Comparison of ENCODE assay signal across 8 cellular contexts in genomic region chr9:40106783-40107248, GRCh38.
DNase-seq lines count a peak whose midpoint lies in the region; ATAC-seq and TF ChIP-seq lines count a peak whose summit lies in the region.
"Not testable (repeated sequence)": the region's sequence is repeated elsewhere in the genome, so short reads cannot be mapped to it uniquely, and the experiment has no call there.

No MANE protein-coding gene starts in this region.

- POLR2A ChIA-PET in activated CD4-positive, alpha-beta T cell treated with anti-CD3 and anti-CD28 coated beads, Interleukin-2, amount 10 ng/mL, durations not matched to agents 7 days and 5 days (lab: Charles Lee), result not testable (repeated sequence)

- H3K9me3 Mint-ChIP-seq in activated CD4-positive, alpha-beta T cell treated with anti-CD3 and anti-CD28 coated beads, Interleukin-2, amount 10 ng/mL, durations not matched to agents 7 days and 5 days; activated naive CD4-positive, alpha-beta T cell treated with anti-CD3 and anti-CD28 coated beads, Interleukin-2, amount 10 ng/mL, durations not matched to agents 7 days and 5 days; osteocyte (ENCODE audit: unreplicated experiment): not testable (repeated sequence)

- not testable (repeated sequence) for H3K9me3 ChIP-seq in left ventricle myocardium inferior (replicated peaks)

- not testable (repeated sequence) for H3K27me3 ChIP-seq in left ventricle myocardium inferior (ENCODE audit: low read depth)

- not testable (repeated sequence) for TF ChIP-seq CTCF in AG09309 (IDR thresholded peaks at IDR 0.05; ENCODE audit: control insufficient read depth, insufficient read depth, low read depth, low read length, missing control alignments); epithelial cell of esophagus (IDR thresholded peaks at IDR 0.05; ENCODE audit: insufficient read depth, low read depth, low read length, missing control alignments); left ventricle myocardium inferior (IDR thresholded peaks at IDR 0.05; ENCODE audit: borderline replicate concordance); osteocyte (IDR thresholded peaks at IDR 0.05)

- peak overlapping the region; percentile 98 for H3K4me3 Mint-ChIP-seq in activated CD4-positive, alpha-beta T cell treated with anti-CD3 and anti-CD28 coated beads, Interleukin-2, amount 10 ng/mL, durations not matched to agents 7 days and 5 days
- H3K4me3 Mint-ChIP-seq in activated naive CD4-positive, alpha-beta T cell treated with anti-CD3 and anti-CD28 coated beads, Interleukin-2, amount 10 ng/mL, durations not matched to agents 7 days and 5 days, result not testable (repeated sequence)
- H3K4me3 Mint-ChIP-seq in osteocyte (ENCODE audit: unreplicated experiment), result peak overlapping the region; percentile 22

- H3K4me3 ChIP-seq in AG09309 (ENCODE audit: control insufficient read depth, low read depth, low read length) (peak overlapping the region; percentile 43), epithelial cell of esophagus (ENCODE audit: low read length) (peak overlapping the region; percentile 36), left ventricle myocardium inferior (peak overlapping the region; percentile 71)
- H3K4me3 ChIP-seq in Jurkat, Clone E6-1 (ENCODE audit: low read length), result peak overlapping the region; percentile 35

- CTCF ChIA-PET in activated CD4-positive, alpha-beta T cell treated with anti-CD3 and anti-CD28 coated beads, Interleukin-2, amount 10 ng/mL, durations not matched to agents 7 days and 5 days (lab: Charles Lee); activated naive CD4-positive, alpha-beta T cell treated with anti-CD3 and anti-CD28 coated beads, Interleukin-2, amount 10 ng/mL, durations not matched to agents 7 days and 5 days (lab: Charles Lee): not testable (repeated sequence)

- intact Hi-C loops in left ventricle myocardium inferior (cut with micrococcal nuclease), result not testable (repeated sequence)

- not testable (repeated sequence) for H3K36me3 Mint-ChIP-seq in activated CD4-positive, alpha-beta T cell treated with anti-CD3 and anti-CD28 coated beads, Interleukin-2, amount 10 ng/mL, durations not matched to agents 7 days and 5 days (ENCODE audit: low read depth); activated naive CD4-positive, alpha-beta T cell treated with anti-CD3 and anti-CD28 coated beads, Interleukin-2, amount 10 ng/mL, durations not matched to agents 7 days and 5 days; osteocyte (ENCODE audit: unreplicated experiment)

- not testable (repeated sequence) for H3K27me3 Mint-ChIP-seq in activated CD4-positive, alpha-beta T cell treated with anti-CD3 and anti-CD28 coated beads, Interleukin-2, amount 10 ng/mL, durations not matched to agents 7 days and 5 days; activated naive CD4-positive, alpha-beta T cell treated with anti-CD3 and anti-CD28 coated beads, Interleukin-2, amount 10 ng/mL, durations not matched to agents 7 days and 5 days; osteocyte (ENCODE audit: unreplicated experiment)

- DNase-seq in AG09309 (ENCODE audit: low read depth); Jurkat, Clone E6-1 (ENCODE audit: low read depth, low spot score); activated CD4-positive, alpha-beta T cell treated with anti-CD3 and anti-CD28 coated beads, Interleukin-2, amount 10 ng/mL, durations not matched to agents 7 days and 5 days; epithelial cell of esophagus (ENCODE audit: low read depth); left ventricle myocardium inferior: not testable (repeated sequence)
- peak; percentile 19 for DNase-seq in activated naive CD4-positive, alpha-beta T cell treated with anti-CD3 and anti-CD28 coated beads, Interleukin-2, amount 10 ng/mL, durations not matched to agents 7 days and 5 days
- peak; percentile 49 for DNase-seq in osteocyte (ENCODE audit: extremely low spot score, unreplicated experiment)
- DNase-seq in stimulated activated naive CD8-positive, alpha-beta T cell treated with anti-CD3 and anti-CD28 coated beads, Interleukin-15, Interleukin-2, amounts not matched to agents 100 U/mL and 50 U/mL, for 24 hours, result peak; percentile 11

- H3K27ac ChIP-seq in left ventricle myocardium inferior (replicated peaks), result peak overlapping the region; percentile 87

- H3K27ac Mint-ChIP-seq in activated CD4-positive, alpha-beta T cell treated with anti-CD3 and anti-CD28 coated beads, Interleukin-2, amount 10 ng/mL, durations not matched to agents 7 days and 5 days, result peak overlapping the region; percentile 97
- not testable (repeated sequence) for H3K27ac Mint-ChIP-seq in activated naive CD4-positive, alpha-beta T cell treated with anti-CD3 and anti-CD28 coated beads, Interleukin-2, amount 10 ng/mL, durations not matched to agents 7 days and 5 days; osteocyte (ENCODE audit: unreplicated experiment)

- ATAC-seq in stimulated activated naive CD8-positive, alpha-beta T cell treated with anti-CD3 and anti-CD28 coated beads, Interleukin-15, Interleukin-2, amounts not matched to agents 100 U/mL and 50 U/mL, for 24 hours, result not testable (repeated sequence)

- not testable (repeated sequence) for H3K36me3 ChIP-seq in left ventricle myocardium inferior

- not testable (repeated sequence) for H3K4me1 ChIP-seq in left ventricle myocardium inferior

- not testable (repeated sequence) for H3K4me1 Mint-ChIP-seq in activated CD4-positive, alpha-beta T cell treated with anti-CD3 and anti-CD28 coated beads, Interleukin-2, amount 10 ng/mL, durations not matched to agents 7 days and 5 days; activated naive CD4-positive, alpha-beta T cell treated with anti-CD3 and anti-CD28 coated beads, Interleukin-2, amount 10 ng/mL, durations not matched to agents 7 days and 5 days; osteocyte (ENCODE audit: unreplicated experiment)
